In the genomic region with DNA sequence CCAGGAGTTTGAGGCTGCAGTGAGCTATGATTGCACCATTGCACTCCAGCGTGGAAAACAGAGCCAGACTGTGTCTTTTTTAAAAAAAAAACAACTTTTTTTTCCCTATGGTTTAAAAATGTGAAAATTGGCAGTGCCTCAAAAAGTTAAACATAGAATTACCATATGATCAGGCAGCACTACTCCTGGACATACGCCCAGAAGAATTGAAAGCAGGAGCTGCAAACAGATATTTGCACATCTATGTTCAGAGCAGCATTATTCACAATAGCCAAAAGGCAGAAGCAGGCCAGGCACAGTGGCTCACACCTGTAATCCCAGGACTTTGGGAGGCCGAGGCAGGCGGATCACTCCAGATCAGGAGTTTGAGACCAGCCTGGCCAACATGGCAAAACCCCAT, we compare ENCODE assay signal across 26 cellular contexts. TPM values are rescaled to one million over a fixed set of nuclear protein-coding genes. Genes with fewer than 3 reads are reported as not detected.
DNase-seq lines count a peak whose midpoint lies in the region; ATAC-seq and TF ChIP-seq lines count a peak whose summit lies in the region.
"Had no signal": no experiment of that assay in that cellular context is flagged by ENCODE, and none has a peak within 500 bp of the region (broad histone marks: within the 10 kb centered on the region; RNA-seq: fewer than 3 reads in every experiment).

No MANE protein-coding gene starts in this region.

- peak; percentile 11 for DNase-seq in GM04504 (ENCODE audit: low read depth)
- DNase-seq in NT2/D1 (ENCODE audit: low read depth, low spot score): no peak
- peak; percentile 59 for DNase-seq in fibroblast of mammary gland (ENCODE audit: low read depth)
- DNase-seq in occipital lobe (lab: John Stamatoyannopoulos, UW): peak; percentile 8
- no peak for DNase-seq in aorta
- DNase-seq in brain microvascular endothelial cell: no peak
- DNase-seq in trophoblast cell: no peak
- no peak for DNase-seq in NCI-H226
- DNase-seq: activated CD4-positive, alpha-beta T cell treated with anti-CD3 and anti-CD28 coated beads, Interleukin-2, amount 50 U/mL, for 4 hours; activated CD8-positive, alpha-beta memory T cell treated with anti-CD3 and anti-CD28 coated beads, Interleukin-2, amount 50 U/mL, for 4 hours; activated effector memory CD4-positive, alpha-beta T cell treated with Interleukin-2 at 50 U/mL for 16 hours; activated naive CD8-positive, alpha-beta T cell treated with anti-CD3 and anti-CD28 coated beads, Interleukin-2, amount 10 ng/mL, durations not matched to agents 7 days and 5 days; body of pancreas; CD8-positive, alpha-beta T cell; DMS153; effector memory CD8-positive, alpha-beta T cell; GDM1; KG1; NCI-H1436 treated with DMSO at 0.1 percent for 48 hours; NCI-H526; stomach had no signal

- H3K27ac ChIP-seq in aorta (ENCODE audit: low read depth in 1 of 2, low read length in 2 of 2) (no peak overlapping the region), brain microvascular endothelial cell (no peak overlapping the region), trophoblast cell (ENCODE audit: low read depth, low read length) (no peak overlapping the region)
- H3K27ac ChIP-seq: body of pancreas, SK-N-MC, stomach, tibial nerve had no signal

- no peak for TF ChIP-seq CTCF in fibroblast of mammary gland (conservative IDR thresholded peaks at IDR 0.05; ENCODE audit: control insufficient read depth, insufficient read depth, low read depth, low read length)
- no peak for TF ChIP-seq CTCF in brain microvascular endothelial cell (IDR thresholded peaks at IDR 0.05; ENCODE audit: low read depth, low read length, missing control alignments)

- H3K36me3 ChIP-seq in NT2/D1 (ENCODE audit: insufficient read depth, insufficient read length, low read length) (no peaks in the 10 kb centered on the region), aorta (ENCODE audit: control insufficient read depth in 1 of 2, insufficient read depth in 2 of 2, low read length in 1 of 2) (no peaks in the 10 kb centered on the region), brain microvascular endothelial cell (replicated peaks) (no peaks in the 10 kb centered on the region), trophoblast cell (ENCODE audit: control insufficient read depth in 1 of 2, insufficient read depth in 2 of 2, low read length in 2 of 2) (no peaks in the 10 kb centered on the region)
- H3K36me3 ChIP-seq: stomach, tibial nerve had no signal

- H3K18ac ChIP-seq in trophoblast cell (ENCODE audit: low read length): no peak overlapping the region

- in situ Hi-C loops in brain microvascular endothelial cell (cut with HindIII; ENCODE audit: low pct_ligation_motif_present, low sequenced_read_pairs): no loop called here

- H3K4me2 ChIP-seq in trophoblast cell (ENCODE audit: low read length): no peak overlapping the region

- H3K4me3 ChIP-seq in NT2/D1 (ENCODE audit: insufficient read length, low read depth): no peak overlapping the region
- H3K4me3 ChIP-seq in fibroblast of mammary gland (ENCODE audit: control insufficient read depth, low read depth, low read length): no peak overlapping the region
- H3K4me3 ChIP-seq in aorta (ENCODE audit: low read length in 2 of 2): no peak overlapping the region
- no peak overlapping the region for H3K4me3 ChIP-seq in brain microvascular endothelial cell (ENCODE audit: low read depth, low read length)
- no peak overlapping the region for H3K4me3 ChIP-seq in trophoblast cell (ENCODE audit: low read depth, low read length)
- H3K4me3 ChIP-seq: body of pancreas, SK-N-MC, stomach, tibial nerve had no signal

- ATAC-seq in aorta (ENCODE audit: low FRiP score): no peak
- ATAC-seq: body of pancreas; CD8-positive, alpha-beta T cell; effector memory CD8-positive, alpha-beta T cell had no signal

- H2AK5ac ChIP-seq in trophoblast cell (ENCODE audit: low read length): no peak overlapping the region

- H3K9ac ChIP-seq in NT2/D1 (ENCODE audit: insufficient read length, low read depth) (peak overlapping the region; percentile 8), trophoblast cell (ENCODE audit: low read length) (no peak overlapping the region)

- H3K27me3 ChIP-seq in NT2/D1 (ENCODE audit: insufficient read depth, insufficient read length) (peaks cover 19% of the 10 kb centered on the region), aorta (ENCODE audit: control insufficient read depth in 1 of 2, insufficient read depth in 2 of 2, low read length in 1 of 2) (no peaks in the 10 kb centered on the region), brain microvascular endothelial cell (replicated peaks) (no peaks in the 10 kb centered on the region), trophoblast cell (ENCODE audit: insufficient read depth, low read length) (peaks cover 5% of the 10 kb centered on the region)
- H3K27me3 ChIP-seq: body of pancreas had no signal

- no peak overlapping the region for H3K14ac ChIP-seq in trophoblast cell (ENCODE audit: low read length)

- no peak overlapping the region for H4K8ac ChIP-seq in trophoblast cell (ENCODE audit: low read depth, low read length)

- no peaks in the 10 kb centered on the region for H3K79me2 ChIP-seq in trophoblast cell (ENCODE audit: control insufficient read depth, insufficient read depth, low read length, poor library complexity)

- no peak overlapping the region for H3K4ac ChIP-seq in trophoblast cell (ENCODE audit: low read depth, low read length)

- no peak overlapping the region for H3K23ac ChIP-seq in trophoblast cell (ENCODE audit: low read length)

- H2BK5ac ChIP-seq in trophoblast cell (ENCODE audit: low read depth, low read length, poor library complexity): no peak overlapping the region

- no peak overlapping the region for H2BK120ac ChIP-seq in trophoblast cell (ENCODE audit: insufficient read depth, low read length, poor library complexity)

- intact Hi-C loops in aorta (cut with DNase I): no loop called here

- H2BK12ac ChIP-seq in trophoblast cell (ENCODE audit: low read length): no peak overlapping the region

- H2AFZ ChIP-seq in trophoblast cell (ENCODE audit: insufficient read depth, low read length, poor library complexity): no peak overlapping the region

- H4K12ac ChIP-seq in trophoblast cell (ENCODE audit: low read depth, low read length): no peak overlapping the region

- no peak overlapping the region for H4K91ac ChIP-seq in trophoblast cell (ENCODE audit: low read depth, low read length)

- H3K9me3 ChIP-seq in NT2/D1 (ENCODE audit: insufficient read depth, low read length) (no peaks in the 10 kb centered on the region), aorta (ENCODE audit: control insufficient read depth, low read length) (no peaks in the 10 kb centered on the region), trophoblast cell (ENCODE audit: insufficient read depth, low read depth, low read length) (peaks cover 6% of the 10 kb centered on the region)
- H3K9me3 ChIP-seq: body of pancreas, stomach, tibial nerve had no signal

- no peaks in the 10 kb centered on the region for H3K79me1 ChIP-seq in trophoblast cell (ENCODE audit: low read length)

- no peaks in the 10 kb centered on the region for H3K4me1 ChIP-seq in NT2/D1 (ENCODE audit: insufficient read depth, insufficient read length)
- H3K4me1 ChIP-seq in aorta (ENCODE audit: control insufficient read depth in 1 of 2, insufficient read depth in 2 of 2, low read length in 2 of 2): no peaks in the 10 kb centered on the region
- no peaks in the 10 kb centered on the region for H3K4me1 ChIP-seq in trophoblast cell (ENCODE audit: control insufficient read depth in 1 of 2, insufficient read depth in 2 of 2, low read length in 2 of 2)
- H3K4me1 ChIP-seq: body of pancreas had no signal

- WGBS in aorta, 2 donors: 29 to 34% methylated on average over 4 of the region's 4 CpGs
- WGBS in trophoblast cell (ENCODE audit: extremely low coverage, insufficient coverage, insufficient read length): no CpG with 5 or more reads among the region's 4 CpGs

RNA-seq across cellular contexts. Expression of a gene that starts 3.8 kb away (rescaled TPM):
- total RNA-seq in occipital lobe (0.94 TPM), aorta (not detected)
- polyA plus RNA-seq in aorta: 1 to 10 TPM in 1 of 2 donors, not detected in 1; 2.6 TPM
- not detected in 2 replicates for polyA plus RNA-seq in trophoblast cell (2013)
- total RNA-seq: body of pancreas; CD8-positive, alpha-beta T cell; lung microvascular endothelial cell; progenitor cell of endocrine pancreas; RPMI7951; tibial nerve had no signal

RNA-seq across cellular contexts. Expression of a gene that starts 11.8 kb away (rescaled TPM):
- 0.78 TPM for total RNA-seq in occipital lobe
- 1 to 10 TPM in 1 of 2 donors, under 1 TPM in 1; 0.63 to 4.3 TPM for total RNA-seq in aorta
- polyA plus RNA-seq in aorta: 1 to 10 TPM in 1 of 2 donors, under 1 TPM in 1; 0.10 to 8.3 TPM
- not detected in 2 replicates for polyA plus RNA-seq in trophoblast cell (2013)
- total RNA-seq: activated naive CD8-positive, alpha-beta T cell treated with anti-CD3 and anti-CD28 coated beads, Interleukin-2, amount 10 ng/mL, durations not matched to agents 7 days and 5 days; body of pancreas; lung microvascular endothelial cell; progenitor cell of endocrine pancreas; RPMI7951 had no signal

RNA-seq across cellular contexts. Expression of a gene that starts 15.6 kb away (rescaled TPM):
- 16.7 TPM for total RNA-seq in occipital lobe
- 10 to 100 TPM; 54.0 to 60.1 TPM for total RNA-seq in aorta
- polyA plus RNA-seq in aorta: 10 to 100 TPM; 26.8 to 79.6 TPM
- 69.3 and 70.1 TPM in 2 replicates for polyA plus RNA-seq in trophoblast cell (2013)

RNA-seq across cellular contexts. Expression of a gene that starts 28.2 kb away (rescaled TPM):
- total RNA-seq in occipital lobe: 3.0 TPM
- total RNA-seq in aorta: 10 to 100 TPM; 30.3 to 35.4 TPM
- 10 to 100 TPM; 11.4 to 27.4 TPM for polyA plus RNA-seq in aorta
- polyA plus RNA-seq in trophoblast cell (2013): 49.4 and 49.6 TPM in 2 replicates

RNA-seq across cellular contexts. Expression of a gene that starts 31.6 kb away (rescaled TPM):
- not detected for total RNA-seq in occipital lobe
- total RNA-seq in aorta: not detected
- polyA plus RNA-seq in aorta: not detected
- polyA plus RNA-seq in trophoblast cell (2013): 0.35 and 0.36 TPM in 2 replicates
- total RNA-seq: body of pancreas, lung microvascular endothelial cell, RPMI7951, tibial nerve had no signal

Comparison
In these comparisons a context has a peak if more than half of its experiments do, and no peak if none do; other contexts are left out.
1. DNase-seq: peak in GM04504 (single experiment), fibroblast of mammary gland (single experiment) and occipital lobe (single experiment); none in NT2/D1 (single experiment), aorta (0 of 2), brain microvascular endothelial cell (single experiment), trophoblast cell (0 of 2) and NCI-H226 (single experiment).